ENCODE assay signal across 10 cellular contexts in the genomic region with DNA sequence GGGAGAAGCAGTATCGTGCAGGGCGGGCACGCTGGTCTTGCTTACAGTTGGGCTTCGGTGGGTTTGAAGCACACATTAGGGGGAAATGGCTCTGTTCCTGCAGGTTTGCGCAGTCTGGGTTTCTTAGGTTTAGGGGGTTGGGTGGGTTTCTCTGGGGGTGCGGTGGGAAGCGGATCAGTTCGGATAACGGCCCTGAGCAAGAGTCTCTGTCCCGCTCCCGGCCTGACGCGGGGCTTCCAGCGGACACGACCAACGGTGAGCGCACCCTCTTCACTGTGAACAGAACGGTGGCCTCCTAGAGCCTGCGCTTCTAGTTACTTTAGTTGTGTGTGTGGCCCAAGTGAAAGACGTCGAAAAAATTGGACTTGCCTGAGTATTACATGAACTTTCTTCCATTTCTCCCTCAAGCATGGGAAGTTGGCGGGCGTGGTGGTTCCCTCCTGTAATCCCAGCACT. TPM values are rescaled to one million over a fixed set of nuclear protein-coding genes. Genes with fewer than 3 reads are reported as not detected.
A peak's percentile ranks its signal among the peaks of the same experiment; 100 is the strongest.
DNase-seq lines count a peak whose midpoint lies in the region; ATAC-seq and TF ChIP-seq lines count a peak whose summit lies in the region.
"Had no signal": no experiment of that assay in that cellular context is flagged by ENCODE, and none has a peak within 500 bp of the region (broad histone marks: within the 10 kb centered on the region; RNA-seq: fewer than 3 reads in every experiment).

No MANE protein-coding gene starts in this region.

- H3K9ac ChIP-seq in iPS-15b (ENCODE audit: low read depth, low read length), result no peak overlapping the region
- H3K9ac ChIP-seq in stomach smooth muscle (ENCODE audit: low read length in 2 of 2), result no peak overlapping the region

- TF ChIP-seq POLR2A in uterus (IDR thresholded peaks at IDR 0.05), result no peak

- DNase-seq in activated CD8-positive, alpha-beta memory T cell treated with anti-CD3 and anti-CD28 coated beads, Interleukin-2, amount 10 ng/mL, durations not matched to agents 7 days and 5 days, result no peak
- no peak for DNase-seq in activated CD8-positive, alpha-beta memory T cell treated with anti-CD3 and anti-CD28 coated beads for 24 hours
- DNase-seq in activated T-helper 1 cell treated with anti-CD3 and anti-CD28 coated beads, Interleukin-12 subunit alpha, Interleukin-12 subunit beta, Interleukin-2, Interleukin-4 antibody, amounts not matched to agents 30 ng/mL and 10 ng/mL and 1 ng/mL, durations not matched to agents 14 hours and 24 hours and 36 hours (ENCODE audit: low spot score), result no peak
- DNase-seq in uterus, result no peak
- DNase-seq in upper lobe of right lung, result no peak
- DNase-seq in pons (ENCODE audit: low spot score), result no peak
- DNase-seq: T-helper 9 cell had no signal

- H3K27me3 Mint-ChIP-seq in activated CD8-positive, alpha-beta memory T cell treated with anti-CD3 and anti-CD28 coated beads, Interleukin-2, amount 10 ng/mL, durations not matched to agents 7 days and 5 days, result peaks cover 78% of the 10 kb centered on the region
- peaks cover 69% of the 10 kb centered on the region for H3K27me3 Mint-ChIP-seq in activated T-helper 1 cell treated with anti-CD3 and anti-CD28 coated beads, Interleukin-12 subunit alpha, Interleukin-12 subunit beta, Interleukin-2, Interleukin-4 antibody, amounts not matched to agents 30 ng/mL and 10 ng/mL and 1 ng/mL, durations not matched to agents 14 hours and 24 hours and 36 hours (ENCODE audit: insufficient read depth)

- H3K27ac ChIP-seq in stomach smooth muscle (ENCODE audit: low read length) (no peak overlapping the region), uterus (no peak overlapping the region), upper lobe of right lung (no peak overlapping the region)
- H3K27ac ChIP-seq: epithelial cell of prostate had no signal

- H3K9me3 ChIP-seq in iPS-15b (ENCODE audit: control insufficient read depth, insufficient read depth, low read length) (no peaks in the 10 kb centered on the region), stomach smooth muscle (ENCODE audit: control insufficient read depth in 2 of 2, low read length in 2 of 2) (no peaks in the 10 kb centered on the region), uterus (no peaks in the 10 kb centered on the region), upper lobe of right lung (no peaks in the 10 kb centered on the region)

- CTCF ChIA-PET in activated CD8-positive, alpha-beta memory T cell treated with anti-CD3 and anti-CD28 coated beads, Interleukin-2, amount 10 ng/mL, durations not matched to agents 7 days and 5 days (lab: Charles Lee), result no interaction called here

- peaks cover 2% of the 10 kb centered on the region for H3K36me3 Mint-ChIP-seq in activated CD8-positive, alpha-beta memory T cell treated with anti-CD3 and anti-CD28 coated beads, Interleukin-2, amount 10 ng/mL, durations not matched to agents 7 days and 5 days
- no peaks in the 10 kb centered on the region for H3K36me3 Mint-ChIP-seq in activated T-helper 1 cell treated with anti-CD3 and anti-CD28 coated beads, Interleukin-12 subunit alpha, Interleukin-12 subunit beta, Interleukin-2, Interleukin-4 antibody, amounts not matched to agents 30 ng/mL and 10 ng/mL and 1 ng/mL, durations not matched to agents 14 hours and 24 hours and 36 hours (ENCODE audit: low read depth)

- peaks cover 2% of the 10 kb centered on the region for H3K9me3 Mint-ChIP-seq in activated CD8-positive, alpha-beta memory T cell treated with anti-CD3 and anti-CD28 coated beads, Interleukin-2, amount 10 ng/mL, durations not matched to agents 7 days and 5 days (ENCODE audit: low read depth)
- no peaks in the 10 kb centered on the region for H3K9me3 Mint-ChIP-seq in activated T-helper 1 cell treated with anti-CD3 and anti-CD28 coated beads, Interleukin-12 subunit alpha, Interleukin-12 subunit beta, Interleukin-2, Interleukin-4 antibody, amounts not matched to agents 30 ng/mL and 10 ng/mL and 1 ng/mL, durations not matched to agents 14 hours and 24 hours and 36 hours

- TF ChIP-seq CTCF in uterus (IDR thresholded peaks at IDR 0.05) (no peak), upper lobe of right lung (IDR thresholded peaks at IDR 0.05) (no peak)

- H3K36me3 ChIP-seq in iPS-15b (ENCODE audit: control insufficient read depth, insufficient read depth, low read length) (no peaks in the 10 kb centered on the region), stomach smooth muscle (ENCODE audit: control insufficient read depth in 2 of 2, insufficient read depth in 2 of 2, low read length in 2 of 2) (no peaks in the 10 kb centered on the region), uterus (no peaks in the 10 kb centered on the region), upper lobe of right lung (no peaks in the 10 kb centered on the region)

- peak overlapping the region; percentile 56 for H3K4me3 ChIP-seq in iPS-15b (ENCODE audit: low read depth, low read length)
- peak overlapping the region; percentile 10 to 59 for H3K4me3 ChIP-seq in stomach smooth muscle (ENCODE audit: low read length in 2 of 2)
- H3K4me3 ChIP-seq in uterus, result no peak overlapping the region
- no peak overlapping the region for H3K4me3 ChIP-seq in upper lobe of right lung

- H3K27ac Mint-ChIP-seq in activated CD8-positive, alpha-beta memory T cell treated with anti-CD3 and anti-CD28 coated beads, Interleukin-2, amount 10 ng/mL, durations not matched to agents 7 days and 5 days, result no peak overlapping the region
- H3K27ac Mint-ChIP-seq in activated T-helper 1 cell treated with anti-CD3 and anti-CD28 coated beads, Interleukin-12 subunit alpha, Interleukin-12 subunit beta, Interleukin-2, Interleukin-4 antibody, amounts not matched to agents 30 ng/mL and 10 ng/mL and 1 ng/mL, durations not matched to agents 14 hours and 24 hours and 36 hours, result no peak overlapping the region

- intact Hi-C loops in activated T-helper 1 cell treated with anti-CD3 and anti-CD28 coated beads, Interleukin-12 subunit alpha, Interleukin-12 subunit beta, Interleukin-2, Interleukin-4 antibody, amounts not matched to agents 30 ng/mL and 10 ng/mL and 1 ng/mL, durations not matched to agents 14 hours and 24 hours and 36 hours (cut with micrococcal nuclease), result loop anchor here (5.0 to 10.0 kb wide), 2 partner anchors 157 to 640 kb away; partner anchors contain the start of gene SYCP2L
- intact Hi-C loops in uterus (cut with DNase I; ENCODE audit: low total_unique reads), result no loop called here
- intact Hi-C loops in upper lobe of right lung (cut with DNase I), result no loop called here

- H3K4me1 ChIP-seq in iPS-15b (ENCODE audit: control insufficient read depth, insufficient read depth, low read length), result no peaks in the 10 kb centered on the region
- peaks cover 11% of the 10 kb centered on the region for H3K4me1 ChIP-seq in stomach smooth muscle (ENCODE audit: control insufficient read depth, insufficient read depth, low read length)
- H3K4me1 ChIP-seq in uterus, result peaks cover 0 to 5% of the 10 kb centered on the region in 2 donors
- H3K4me1 ChIP-seq in upper lobe of right lung, result no peaks in the 10 kb centered on the region

- H3K4me1 Mint-ChIP-seq in activated CD8-positive, alpha-beta memory T cell treated with anti-CD3 and anti-CD28 coated beads, Interleukin-2, amount 10 ng/mL, durations not matched to agents 7 days and 5 days, result peaks cover 12% of the 10 kb centered on the region
- peaks cover 8% of the 10 kb centered on the region for H3K4me1 Mint-ChIP-seq in activated T-helper 1 cell treated with anti-CD3 and anti-CD28 coated beads, Interleukin-12 subunit alpha, Interleukin-12 subunit beta, Interleukin-2, Interleukin-4 antibody, amounts not matched to agents 30 ng/mL and 10 ng/mL and 1 ng/mL, durations not matched to agents 14 hours and 24 hours and 36 hours (ENCODE audit: low read depth)

- H3K27me3 ChIP-seq in iPS-15b (ENCODE audit: control insufficient read depth, insufficient read depth, low read length) (peaks cover 46% of the 10 kb centered on the region), stomach smooth muscle (ENCODE audit: control insufficient read depth in 1 of 2, insufficient read depth in 2 of 2, low read length in 2 of 2) (peaks cover 29 to 52% of the 10 kb centered on the region in 2 donors), uterus (peaks cover 4 to 24% of the 10 kb centered on the region in 2 donors), upper lobe of right lung (peaks cover 67% of the 10 kb centered on the region)

- no peak for ATAC-seq in activated CD8-positive, alpha-beta memory T cell treated with anti-CD3 and anti-CD28 coated beads, Interleukin-2, amount 10 ng/mL, durations not matched to agents 7 days and 5 days
- ATAC-seq in upper lobe of right lung, result no peak

- peak overlapping the region; percentile 51 for H3K4me3 Mint-ChIP-seq in activated CD8-positive, alpha-beta memory T cell treated with anti-CD3 and anti-CD28 coated beads, Interleukin-2, amount 10 ng/mL, durations not matched to agents 7 days and 5 days
- peak overlapping the region; percentile 75 for H3K4me3 Mint-ChIP-seq in activated T-helper 1 cell treated with anti-CD3 and anti-CD28 coated beads, Interleukin-12 subunit alpha, Interleukin-12 subunit beta, Interleukin-2, Interleukin-4 antibody, amounts not matched to agents 30 ng/mL and 10 ng/mL and 1 ng/mL, durations not matched to agents 14 hours and 24 hours and 36 hours

RNA-seq across cellular contexts. Expression of gene ELOVL2, which starts 0.6 kb away (rescaled TPM):
- not detected for total RNA-seq in activated CD8-positive, alpha-beta memory T cell treated with anti-CD3 and anti-CD28 coated beads, Interleukin-2, amount 10 ng/mL, durations not matched to agents 7 days and 5 days
- total RNA-seq in activated T-helper 1 cell treated with anti-CD3 and anti-CD28 coated beads, Interleukin-12 subunit alpha, Interleukin-12 subunit beta, Interleukin-2, Interleukin-4 antibody, amounts not matched to agents 30 ng/mL and 10 ng/mL and 1 ng/mL, durations not matched to agents 14 hours and 24 hours and 36 hours, result not detected in 2 replicates
- total RNA-seq in uterus, result 1 to 10 TPM in 1 of 4 donors, under 1 TPM in 1, not detected in 2; 0.09 to 3.5 TPM
- total RNA-seq in upper lobe of right lung, result 0.23 TPM

RNA-seq across cellular contexts. Expression of gene SMIM13, which starts 48.9 kb away (rescaled TPM):
- 10 to 100 TPM in 1 of 2 experiments, 1 to 10 TPM in 1; 9.1 to 11.5 TPM for total RNA-seq in activated CD8-positive, alpha-beta memory T cell treated with anti-CD3 and anti-CD28 coated beads, Interleukin-2, amount 10 ng/mL, durations not matched to agents 7 days and 5 days
- 14.6 and 18.4 TPM in 2 replicates for total RNA-seq in activated T-helper 1 cell treated with anti-CD3 and anti-CD28 coated beads, Interleukin-12 subunit alpha, Interleukin-12 subunit beta, Interleukin-2, Interleukin-4 antibody, amounts not matched to agents 30 ng/mL and 10 ng/mL and 1 ng/mL, durations not matched to agents 14 hours and 24 hours and 36 hours
- 10 to 100 TPM in 2 of 4 donors, 1 to 10 TPM in 2; 4.4 to 25.2 (median 11.4) TPM for total RNA-seq in uterus
- total RNA-seq in upper lobe of right lung, result 8.4 TPM

Comparison
In these comparisons a context has a peak if more than half of its experiments do, and no peak if none do; other contexts are left out.
1. H3K4me3 ChIP-seq: peak in iPS-15b (single experiment) and stomach smooth muscle (2 of 2); none in uterus (0 of 2) and upper lobe of right lung (single experiment).